7 cellular contexts compared by ENCODE assay signal in genomic region chr17:29591737-29592624, GRCh38. TPM values are rescaled to one million over a fixed set of nuclear protein-coding genes. Genes with fewer than 3 reads are reported as not detected.
DNase-seq lines count a peak whose midpoint lies in the region; ATAC-seq and TF ChIP-seq lines count a peak whose summit lies in the region.

No MANE protein-coding gene starts in this region.

- peak overlapping the region; percentile 84 to 89 for H3K27ac ChIP-seq in uterus

- H3K9me3 Mint-ChIP-seq in T-cell = no peaks in the 10 kb centered on the region

- H3K27ac Mint-ChIP-seq in T-cell = peak overlapping the region; percentile 72 to 91

- no peaks in the 10 kb centered on the region for H3K36me3 ChIP-seq in uterus

- DNase-seq in GM13976 (ENCODE audit: low spot score) (peak; percentile 88), NCI-H146 (lab: John Stamatoyannopoulos, UW) (peak; percentile 93), T-cell (peak in 29 of 34 experiments; percentile 29 to 80 (median 59)), amniotic epithelial cell (ENCODE audit: low read depth) (peak; percentile 89), left cardiac atrium (peak; percentile 91), posterior vena cava (ENCODE audit: low spot score) (peak; percentile 95), uterus (peak; percentile 89 to 91)

- CTCF ChIA-PET in T-cell (lab: Charles Lee) = interaction anchor here in 1 of 2 donors (0.6 to 4.4 kb wide), 4 partner anchors 11 to 222 kb away, joined by 3 to 56 read pairs (median 5); no protein-coding TSS in a partner anchor

- intact Hi-C loops in left cardiac atrium (cut with DNase I) (no loop called here), posterior vena cava (cut with DNase I) (no loop called here), uterus (cut with DNase I; ENCODE audit: low total_unique reads) (no loop called here)

- H3K4me3 ChIP-seq in uterus = peak overlapping the region; percentile 16 to 26

- H3K9me3 ChIP-seq in uterus = no peaks in the 10 kb centered on the region

- H3K27me3 Mint-ChIP-seq in T-cell = no peaks in the 10 kb centered on the region

- peaks cover 0 to 29% of the 10 kb centered on the region in 2 donors for H3K4me1 ChIP-seq in uterus

- in situ Hi-C loops in GM13976 (cut with MboI; ENCODE audit: low sequenced_read_pairs, unreplicated experiment) = no loop called here

- peaks cover 39 to 50% (median 46%) of the 10 kb centered on the region in 3 donors for H3K4me1 Mint-ChIP-seq in T-cell

- POLR2A ChIA-PET in T-cell (lab: Charles Lee) = no interaction called here

- H3K36me3 Mint-ChIP-seq in T-cell = no peaks in the 10 kb centered on the region

- H3K27me3 ChIP-seq in uterus = no peaks in the 10 kb centered on the region

- peak overlapping the region; percentile 81 to 83 (median 83) for H3K4me3 Mint-ChIP-seq in T-cell

- peak; percentile 32 to 45 (median 32) for ATAC-seq in T-cell (replicated peaks in 1 of 4)
- peak; percentile 74 to 76 for ATAC-seq in left cardiac atrium

- TF ChIP-seq CTCF in GM13976 (IDR thresholded peaks at IDR 0.05; ENCODE audit: borderline replicate concordance, control extremely low read depth, extremely low read depth, insufficient read depth, missing control alignments) (peak; percentile 98), uterus (IDR thresholded peaks at IDR 0.05) (peak; percentile 95 to 97 (median 96))

- peak; percentile 17 to 18 for TF ChIP-seq POLR2A in uterus (IDR thresholded peaks at IDR 0.05)

RNA-seq across cellular contexts. Expression of gene ANKRD13B, which starts 1.0 kb away (rescaled TPM):
- total RNA-seq in T-cell = 1 to 10 TPM; 1.7 to 6.4 (median 4.1) TPM
- 10 to 100 TPM in 1 of 2 donors, 1 to 10 TPM in 1; 8.1 to 10.5 TPM for total RNA-seq in left cardiac atrium
- total RNA-seq in posterior vena cava = 10 to 100 TPM; 11.2 to 11.5 TPM
- total RNA-seq in uterus = 10 to 100 TPM in 3 of 4 donors, 1 to 10 TPM in 1; 2.8 to 17.0 (median 12.7) TPM

RNA-seq across cellular contexts. Expression of gene GIT1, which starts 2.5 kb away (rescaled TPM):
- total RNA-seq in T-cell = 10 to 100 TPM; 36.7 to 86.4 (median 71.8) TPM
- total RNA-seq in left cardiac atrium = 10 to 100 TPM; 30.8 to 44.0 TPM
- total RNA-seq in posterior vena cava = 10 to 100 TPM; 28.1 to 43.5 TPM
- total RNA-seq in uterus = 10 to 100 TPM; 13.1 to 75.0 (median 22.9) TPM

RNA-seq across cellular contexts. Expression of gene TP53I13, which starts 23.5 kb away (rescaled TPM):
- 100 to 1,000 TPM in 3 of 5 donors, 10 to 100 TPM in 2; 56.0 to 166 (median 128) TPM for total RNA-seq in T-cell
- total RNA-seq in left cardiac atrium = 10 to 100 TPM; 42.0 to 48.8 TPM
- total RNA-seq in posterior vena cava = 10 to 100 TPM; 33.1 to 34.7 TPM
- 10 to 100 TPM; 35.6 to 50.3 (median 45.1) TPM for total RNA-seq in uterus

RNA-seq across cellular contexts. Expression of gene ABHD15, which starts 25.1 kb away (rescaled TPM):
- total RNA-seq in T-cell (10 to 100 TPM in 4 of 5 donors, 1 to 10 TPM in 1; 7.9 to 23.1 (median 16.5) TPM), left cardiac atrium (10 to 100 TPM in 1 of 2 donors, 1 to 10 TPM in 1; 8.3 to 11.6 TPM), posterior vena cava (1 to 10 TPM; 4.5 to 5.9 TPM), uterus (10 to 100 TPM in 1 of 4 donors, 1 to 10 TPM in 2, under 1 TPM in 1; 0.26 to 11.4 (median 4.4) TPM)

RNA-seq across cellular contexts. Expression of gene CORO6, which starts 30.7 kb away (rescaled TPM):
- total RNA-seq in T-cell (1 to 10 TPM; 2.4 to 4.1 (median 3.6) TPM), left cardiac atrium (10 to 100 TPM; 67.0 to 82.1 TPM), posterior vena cava (10 to 100 TPM; 26.7 to 31.6 TPM), uterus (1 to 10 TPM; 3.8 to 7.8 (median 5.1) TPM)

Comparison
In these comparisons a context has a peak if more than half of its experiments do, and no peak if none do; other contexts are left out.
1. Peak in every context shown above with its lines: DNase-seq, ATAC-seq, H3K4me3 ChIP-seq and H3K27ac ChIP-seq.